23 cellular contexts compared by ENCODE assay signal in genomic region chr6:63372951-63373533, GRCh38. TPM values are rescaled to one million over a fixed set of nuclear protein-coding genes. Genes with fewer than 3 reads are reported as not detected.
DNase-seq lines count a peak whose midpoint lies in the region; ATAC-seq, FAIRE-seq and TF ChIP-seq lines count a peak whose summit lies in the region.
"Had no signal": no experiment of that assay in that cellular context is flagged by ENCODE, and none has a peak within 500 bp of the region (broad histone marks: within the 10 kb centered on the region; RNA-seq: fewer than 3 reads in every experiment).

No MANE protein-coding gene starts in this region.

- TF ChIP-seq CTCF in bronchial epithelial cell (IDR thresholded peaks at IDR 0.05; ENCODE audit: insufficient read depth, low read length, severe bottlenecking): no peak
- no peak for TF ChIP-seq CTCF in keratinocyte (optimal IDR thresholded peaks at IDR 0.05 in 1 of 3, IDR thresholded peaks at IDR 0.05 in 1 of 3, conservative IDR thresholded peaks at IDR 0.05 in 1 of 3; ENCODE audit: extremely low read depth in 1 of 3, insufficient read depth in 2 of 3, low read length in 3 of 3)

- no peaks in the 10 kb centered on the region for H3K79me2 ChIP-seq in keratinocyte (ENCODE audit: control insufficient read depth, insufficient read depth, low read length)

- no peak for ATAC-seq in HG03025 (IDR thresholded peaks at IDR 0.05; ENCODE audit: low FRiP score, unreplicated experiment)
- ATAC-seq: Panc1 had no signal

- H3K9me3 ChIP-seq in keratinocyte (ENCODE audit: control insufficient read depth, low read depth, low read length): no peaks in the 10 kb centered on the region
- H3K9me3 ChIP-seq: BE2C, SJCRH30 had no signal

- no peaks in the 10 kb centered on the region for H3K9me1 ChIP-seq in keratinocyte (ENCODE audit: control insufficient read depth, extremely low read depth, insufficient read depth, low read length)

- H3K4me2 ChIP-seq in keratinocyte (ENCODE audit: control insufficient read depth, extremely low read depth, insufficient read depth, low read depth, low read length): no peak overlapping the region
- H3K4me2 ChIP-seq: KMS-11 had no signal

- in situ Hi-C loops in KBM-7 (cut with MboI; ENCODE audit: low pct_unique_long_range_greater_than_20kb, low sequenced_read_pairs): no loop called here

- H3K4me3 ChIP-seq in bronchial epithelial cell (ENCODE audit: low read depth, low read length) (no peak overlapping the region), keratinocyte (ENCODE audit: control insufficient read depth in 2 of 3, extremely low read depth in 1 of 3, insufficient read depth in 2 of 3, low read depth in 1 of 3, low read length in 3 of 3) (no peak overlapping the region)
- H3K4me3 ChIP-seq: SJCRH30 had no signal

- H2AFZ ChIP-seq in keratinocyte (ENCODE audit: control insufficient read depth, low read length): peak overlapping the region; percentile 10

- H3K36me3 ChIP-seq in bronchial epithelial cell (ENCODE audit: control insufficient read depth, insufficient read depth, low read length) (no peaks in the 10 kb centered on the region), keratinocyte (ENCODE audit: control insufficient read depth in 2 of 2, extremely low read depth in 1 of 2, insufficient read depth in 2 of 2, low read length in 2 of 2) (no peaks in the 10 kb centered on the region)
- H3K36me3 ChIP-seq: BE2C, SJCRH30 had no signal

- H3K9ac ChIP-seq in keratinocyte (ENCODE audit: control insufficient read depth, extremely low read depth, insufficient read depth, low read length): no peak overlapping the region
- H3K9ac ChIP-seq: KMS-11 had no signal

- FAIRE-seq in GM18507 (lab: Jason Lieb, UNC) (peak; percentile 5), bronchial epithelial cell (lab: Jason Lieb, UNC) (no peak), keratinocyte (lab: Jason Lieb, UNC) (no peak), HTR-8/SVneo (lab: Jason Lieb, UNC) (no peak)
- FAIRE-seq: GM12892, GM19239 had no signal

- dilution Hi-C loops in keratinocyte (cut with MboI; ENCODE audit: extremely low pct_ligation_motif_present, low sequenced_read_pairs): no loop called here

- no peaks in the 10 kb centered on the region for H3K4me1 ChIP-seq in keratinocyte (ENCODE audit: control insufficient read depth, extremely low read depth, insufficient read depth, low read length)
- H3K4me1 ChIP-seq: BE2C, SJCRH30 had no signal

- H3K27me3 ChIP-seq in bronchial epithelial cell (ENCODE audit: control insufficient read depth, insufficient read depth, low read length): no peaks in the 10 kb centered on the region
- no peaks in the 10 kb centered on the region for H3K27me3 ChIP-seq in keratinocyte (ENCODE audit: control insufficient read depth, extremely low read depth, insufficient read depth, low read length)
- H3K27me3 ChIP-seq: BE2C, SJCRH30 had no signal

- H3K27ac ChIP-seq in keratinocyte (ENCODE audit: control insufficient read depth, insufficient read depth, low read length): no peak overlapping the region
- H3K27ac ChIP-seq: KMS-11, SJCRH30 had no signal

- DNase-seq in GM18507 (ENCODE audit: extremely low spot score, insufficient read length, low read depth) (no peak), NCI-H69 (lab: John Stamatoyannopoulos, UW) (peak; percentile 76), bronchial epithelial cell (ENCODE audit: low read depth) (peak; percentile 39), keratinocyte (ENCODE audit: low read depth, low spot score) (no peak), KBM-7 (no peak), HTR-8/SVneo (ENCODE audit: insufficient read length, low spot score) (no peak)
- DNase-seq: BE2C; CD4-positive, CD25-positive, alpha-beta regulatory T cell; DMS79 treated with DMSO at 0.1 percent for 48 hours; NCI-H1092 treated with DMSO at 0.1 percent for 48 hours; NCI-H146; NCI-H2029 treated with DMSO at 0.1 percent for 48 hours; NCI-H446; NCI-H526 treated with DMSO at 0.1 percent for 48 hours; SJCRH30 had no signal

- no peaks in the 10 kb centered on the region for H4K20me1 ChIP-seq in keratinocyte (ENCODE audit: control insufficient read depth, extremely low read depth, insufficient read depth, low read length)

RNA-seq across cellular contexts. Expression of gene LGSN, which starts 53.3 kb away (rescaled TPM):
- total RNA-seq in bronchial epithelial cell: under 0.01 TPM in 2 replicates
- not detected in 3 replicates for polyA plus RNA-seq in keratinocyte
- polyA plus RNA-seq in keratinocyte (2011; ENCODE audit: low read depth): not detected
- not detected in 2 replicates for polyA plus RNA-seq in keratinocyte (2011; cell fraction: cytosol; rRNA removed)
- polyA plus RNA-seq in keratinocyte (2011; cell fraction: nucleus; rRNA removed): not detected in 2 replicates
- polyA plus RNA-seq in keratinocyte (2012; ENCODE audit: low replicate concordance): not detected in 2 replicates
- not detected in 3 replicates for polyA minus RNA-seq in keratinocyte
- not detected for polyA minus RNA-seq in keratinocyte (2011; cell fraction: cytosol; rRNA and poly(A)+ RNA removed)
- not detected in 2 replicates for polyA minus RNA-seq in keratinocyte (2011; cell fraction: nucleus; rRNA and poly(A)+ RNA removed)
- total RNA-seq: A673; H4; SJCRH30; T-helper 1 cell treated with Interleukin-12 subunit alpha and Interleukin-12 subunit beta and Interleukin-4 antibody, amounts not matched to agents 30 ng/mL and 1 ng/mL, for 36 hours had no signal

Comparison
In these comparisons a context has a peak if more than half of its experiments do, and no peak if none do; other contexts are left out.
1. DNase-seq: peak in NCI-H69 (single experiment) and bronchial epithelial cell (single experiment); none in GM18507 (single experiment), keratinocyte (single experiment), KBM-7 (single experiment) and HTR-8/SVneo (single experiment).